In the genomic region with DNA sequence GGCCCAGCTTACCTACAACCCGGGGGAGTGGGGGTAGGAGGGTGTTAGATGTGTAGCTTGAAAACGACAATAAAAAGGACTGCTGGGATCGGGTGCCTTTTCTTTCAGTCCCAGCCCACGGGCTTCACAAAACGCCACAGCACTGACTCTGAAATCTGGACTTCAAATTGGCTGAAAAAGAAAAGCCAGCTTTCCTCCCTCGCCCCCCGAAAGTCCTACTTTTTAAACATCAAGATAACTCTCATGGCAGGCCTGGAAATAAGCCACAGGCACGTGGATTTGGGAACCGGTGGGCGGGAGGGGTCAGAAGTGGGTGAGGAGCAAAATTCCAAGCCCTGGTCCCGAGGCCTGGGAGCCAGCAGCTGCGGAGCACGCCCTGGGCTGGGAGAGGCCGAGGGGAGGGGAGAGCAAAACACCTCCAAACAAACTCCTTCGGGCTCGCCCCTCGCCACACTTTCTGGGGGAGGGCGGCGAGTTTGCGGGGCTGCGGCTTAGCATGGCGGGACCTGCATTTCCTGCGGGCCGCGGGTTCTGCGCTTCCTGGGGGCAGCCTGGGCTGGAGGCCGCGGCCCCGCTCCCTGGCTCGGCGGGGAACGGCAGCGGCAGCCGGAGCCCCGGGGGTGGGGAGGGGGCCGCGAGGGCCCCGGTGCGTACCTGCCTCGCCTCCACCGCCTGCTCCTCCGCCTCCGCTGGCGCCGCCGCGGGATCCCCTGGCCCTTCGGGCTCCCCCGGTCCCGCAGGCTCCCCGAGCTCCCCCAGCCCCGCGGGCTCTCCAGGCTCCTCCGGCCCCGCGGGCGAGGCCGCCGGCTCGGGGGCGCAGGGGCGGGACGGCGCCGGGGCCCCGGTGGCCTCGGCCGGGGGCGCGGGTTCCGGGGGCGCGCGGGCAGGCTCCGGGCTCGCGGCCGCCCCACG, we compare ENCODE assay signal across 6 cellular contexts. TPM values are rescaled to one million over a fixed set of nuclear protein-coding genes. Genes with fewer than 3 reads are reported as not detected.
DNase-seq lines count a peak whose midpoint lies in the region; ATAC-seq, FAIRE-seq and TF ChIP-seq lines count a peak whose summit lies in the region.
"Not testable (repeated sequence)": the region's sequence is repeated elsewhere in the genome, so short reads cannot be mapped to it uniquely, and the experiment has no call there.

No MANE protein-coding gene starts in this region.

- TF ChIP-seq RAD21 in K562 (CRISPR knock-in tag; conservative IDR thresholded peaks at IDR 0.05 in 1 of 2, IDR thresholded peaks at IDR 0.05 in 1 of 2): not testable (repeated sequence)

- FAIRE-seq in K562 (lab: Jason Lieb, UNC): peak; percentile 32

- not testable (repeated sequence) for H3K9me3 ChIP-seq in SJCRH30 (replicated peaks); K562 (replicated peaks; ENCODE audit: control insufficient read depth, insufficient read depth, low read depth, low read length); heart left ventricle; thyroid gland

- H3K4me1 ChIP-seq in SJCRH30 (peaks cover 21% of the 10 kb centered on the region), K562 (replicated peaks in 1 of 2; ENCODE audit: control insufficient read depth in 2 of 2, insufficient read depth in 2 of 2, low read length in 2 of 2) (peaks cover 28 to 35% of the 10 kb centered on the region in 2 experiments; a peak in 4 of 5 replicates), heart left ventricle (peaks cover 6 to 81% (median 56%) of the 10 kb centered on the region in 12 donors), thyroid gland (peaks cover 30 to 44% of the 10 kb centered on the region in 2 donors)

- POLR2A ChIA-PET in K562 (lab: Yijun Ruan, JAX): interaction anchor here (0.6 to 5.2 kb wide), 8 partner anchors 11 to 407 kb away, joined by 3 to 35 read pairs (median 6); a partner anchor contains a TSS

- H4K20me1 ChIP-seq in K562 (replicated peaks; ENCODE audit: control insufficient read depth, insufficient read depth, low read length): not testable (repeated sequence)

- H3K27me3 Mint-ChIP-seq in natural killer cell (ENCODE audit: low read depth in 2 of 2): not testable (repeated sequence)

- peak overlapping the region; percentile 76 for H3K4me2 ChIP-seq in K562 (ENCODE audit: insufficient read depth, low read length)

- not testable (repeated sequence) for TF ChIP-seq EP300 in K562 (IDR thresholded peaks at IDR 0.05; ENCODE audit: low read length)

- peak overlapping the region; percentile 78 for H3K4me3 Mint-ChIP-seq in natural killer cell

- intact Hi-C loops in K562 (cut with micrococcal nuclease); natural killer cell (cut with micrococcal nuclease): not testable (repeated sequence)
- intact Hi-C loops in heart left ventricle (cut with DNase I) (loop anchor here in 8 of 10 donors (1.0 to 10.0 kb wide), 10 partner anchors 9 to 185 kb away; a partner anchor contains a TSS), thyroid gland (cut with DNase I) (loop anchor here (10.0 kb wide), 2 partner anchors 85 to 155 kb away; no protein-coding TSS in a partner anchor)

- BruUV-seq in K562 (replicated peaks; lab: Mats Ljungman, UMichigan): not testable (repeated sequence)

- H3K79me2 ChIP-seq in K562 (ENCODE audit: control insufficient read depth, insufficient read depth, low read length): not testable (repeated sequence)

- H3K9me3 Mint-ChIP-seq in natural killer cell: not testable (repeated sequence)

- peak overlapping the region; percentile 53 for H3K4me3 ChIP-seq in H7 (ENCODE audit: insufficient read depth, low read depth, low read length)
- peak overlapping the region; percentile 86 for H3K4me3 ChIP-seq in SJCRH30
- peak overlapping the region; percentile 42 for H3K4me3 ChIP-seq in K562
- H3K4me3 ChIP-seq in heart left ventricle: peak overlapping the region; percentile 35 to 98 (median 78)
- peak overlapping the region; percentile 21 to 47 (median 45) for H3K4me3 ChIP-seq in thyroid gland (replicated peaks in 1 of 3)

- H3K27ac ChIP-seq in SJCRH30: peak overlapping the region; percentile 92
- H3K27ac ChIP-seq in K562 (ENCODE audit: extremely low read depth, low read depth, low read length): not testable (repeated sequence)
- peak overlapping the region; percentile 80 to 99 (median 96) for H3K27ac ChIP-seq in heart left ventricle
- H3K27ac ChIP-seq in thyroid gland: peak overlapping the region; percentile 97 to 98 (median 98)

- H2AFZ ChIP-seq in K562 (ENCODE audit: low read depth, low read length): peak overlapping the region; percentile 73

- H3K9me1 ChIP-seq in K562 (ENCODE audit: control insufficient read depth, insufficient read depth, low read length): not testable (repeated sequence)

- peaks cover 6 to 57% of the 10 kb centered on the region in 2 donors for H3K4me1 Mint-ChIP-seq in natural killer cell

- peak overlapping the region; percentile 53 to 89; a peak in 3 of 4 replicates for H3K9ac ChIP-seq in K562 (ENCODE audit: insufficient read depth in 1 of 2, low read depth in 2 of 2, low read length in 2 of 2)

- H3K36me3 ChIP-seq in H7 (replicated peaks; ENCODE audit: control insufficient read depth, insufficient read depth, low read length); SJCRH30; thyroid gland: not testable (repeated sequence)
- H3K36me3 ChIP-seq in K562 (ENCODE audit: control insufficient read depth, insufficient read depth, low read length): peaks cover 23% of the 10 kb centered on the region
- H3K36me3 ChIP-seq in heart left ventricle: peaks cover 0 to 32% (median 23%) of the 10 kb centered on the region in 9 donors

- CTCF ChIA-PET in K562 (lab: Yijun Ruan, JAX; ENCODE audit: low intra/inter-chr PET ratio): not testable (repeated sequence)

- 14% methylated on average over 35 of the region's 79 CpGs for whole genome bisulfite sequencing in K562 (ENCODE audit: insufficient coverage, low coverage, missing lambda C conversion rate)
- 1 to 4% (median 2%) methylated on average over 20 to 50 of the region's 79 CpGs for whole genome bisulfite sequencing in heart left ventricle, 4 donors
- 5 to 10% methylated on average over 16 to 29 of the region's 79 CpGs for WGBS in thyroid gland, 2 donors

- in situ Hi-C loops in K562 (cut with MboI): not testable (repeated sequence)

- TF ChIP-seq CTCF in K562 (IDR thresholded peaks at IDR 0.05 in 2 of 3, conservative IDR thresholded peaks at IDR 0.05 in 1 of 3; ENCODE audit: insufficient read depth in 2 of 3, low read depth in 1 of 3, low read length in 3 of 3); heart left ventricle (IDR thresholded peaks at IDR 0.05); natural killer cell (IDR thresholded peaks at IDR 0.05); thyroid gland (IDR thresholded peaks at IDR 0.05): not testable (repeated sequence)

- peak overlapping the region; percentile 41 to 52 for H3K27ac Mint-ChIP-seq in natural killer cell

- peaks cover 18% of the 10 kb centered on the region for H3K27me3 ChIP-seq in H7 (ENCODE audit: control insufficient read depth, insufficient read depth, low read length)
- not testable (repeated sequence) for H3K27me3 ChIP-seq in SJCRH30; K562 (ENCODE audit: control insufficient read depth in 2 of 2, insufficient read depth in 2 of 2, low read length in 2 of 2); heart left ventricle; thyroid gland

- TF ChIP-seq POLR2A in K562 (conservative IDR thresholded peaks at IDR 0.05): not testable (repeated sequence)
- TF ChIP-seq POLR2A in heart left ventricle (IDR thresholded peaks at IDR 0.05) (peak in 1 of 2 donors; percentile 11), thyroid gland (IDR thresholded peaks at IDR 0.05) (peak in 1 of 2 donors; percentile 34)

- not testable (repeated sequence) for H3K36me3 Mint-ChIP-seq in natural killer cell

- ATAC-seq in K562 (peak; percentile 13), heart left ventricle (peak in 2 of 4 donors; percentile 5 to 6), natural killer cell (peak; percentile 11 to 22 (median 13))

- DNase-seq in H7 (peak; percentile 85), SJCRH30 (peak; percentile 58 to 59), K562 (ENCODE audit: extremely low read depth in 1 of 4, low spot score in 3 of 4) (peak in 2 of 4 experiments; percentile 56 to 59), heart left ventricle (peak in 2 of 5 donors; percentile 23 to 28), natural killer cell (peak; percentile 36), thyroid gland (peak; percentile 41 to 53)

RNA-seq across cellular contexts. Expression of a gene that starts 0.6 kb away (rescaled TPM):
- total RNA-seq in H7 (2014; rRNA removed; shearing (Covaris generic)): 38.2 and 59.3 TPM in 2 replicates
- 245 and 247 TPM in 2 replicates for total RNA-seq in SJCRH30 (2014; rRNA removed; shearing (Covaris generic))
- total RNA-seq in K562 (2011; cell fraction: chromatin; rRNA removed; ENCODE audit: low replicate concordance): 7.4 and 13.0 TPM in 2 replicates
- total RNA-seq in K562 (2011; cell fraction: nucleolus; rRNA removed): 13.7 and 15.5 TPM in 2 replicates
- total RNA-seq in K562 (2011; cell fraction: nucleoplasm; rRNA removed): 17.9 and 28.3 TPM in 2 replicates
- 14.1 and 17.1 TPM in 2 replicates for total RNA-seq in K562 (2014; rRNA removed)
- 17.8 and 18.9 TPM in 2 replicates for total RNA-seq in K562 (2014; rRNA removed; fragmentation: Illumina TruSeq; extraction: Trizol)
- total RNA-seq in K562 (2015; rRNA removed; fragmentation: Illumina TruSeq; extraction: Trizol): 8.2 and 8.8 TPM in 2 replicates
- 12.8 and 14.3 TPM in 2 replicates for total RNA-seq in K562 (2021)
- polyA plus RNA-seq in K562 (2011; rRNA removed): 36.8 and 38.4 TPM in 2 replicates
- 14.5 and 26.4 TPM in 2 replicates for polyA plus RNA-seq in K562 (2011; cell fraction: cytosol; rRNA removed)
- polyA plus RNA-seq in K562 (2011; cell fraction: nucleus; rRNA removed): 17.3 and 17.5 TPM in 2 replicates
- polyA plus RNA-seq in K562 (2012): 9.6 and 28.4 TPM in 2 replicates
- polyA plus RNA-seq in K562 (2014; fragmentation: Illumina TruSeq; extraction: Trizol): 24.4 and 25.0 TPM in 2 replicates
- polyA plus RNA-seq in K562 (2014; fragmentation: Nextera tagmentation; extraction: Ambion mirVana): 1 to 10 TPM; 2.6 to 3.2 TPM
- polyA plus RNA-seq in K562 (2014; rRNA removed): 14.4 and 22.0 TPM in 2 replicates
- polyA minus RNA-seq in K562 (2011; rRNA and poly(A)+ RNA removed): 15.4 and 21.1 TPM in 2 replicates
- polyA minus RNA-seq in K562 (2011; cell fraction: cytosol; rRNA and poly(A)+ RNA removed): 13.4 and 15.8 TPM in 2 replicates
- polyA minus RNA-seq in K562 (2011; cell fraction: nucleus; rRNA and poly(A)+ RNA removed): 1.6 and 4.3 TPM in 2 replicates
- 100 to 1,000 TPM; 270 to 539 (median 466) TPM for total RNA-seq in heart left ventricle
- 100 to 1,000 TPM; 240 to 245 TPM for polyA plus RNA-seq in heart left ventricle
- total RNA-seq in natural killer cell: 10 to 100 TPM; 31.6 to 47.6 (median 46.5) TPM
- 100 to 1,000 TPM; 362 to 576 (median 421) TPM for total RNA-seq in thyroid gland

RNA-seq across cellular contexts. Expression of a gene that starts 16.2 kb away (rescaled TPM):
- total RNA-seq in H7 (2014; rRNA removed; shearing (Covaris generic)): 16.5 and 16.8 TPM in 2 replicates
- total RNA-seq in SJCRH30 (2014; rRNA removed; shearing (Covaris generic)): 36.4 and 39.8 TPM in 2 replicates
- total RNA-seq in K562 (2011; cell fraction: chromatin; rRNA removed; ENCODE audit: low replicate concordance): 39.0 and 102 TPM in 2 replicates
- total RNA-seq in K562 (2011; cell fraction: nucleolus; rRNA removed): 54.7 and 69.0 TPM in 2 replicates
- total RNA-seq in K562 (2011; cell fraction: nucleoplasm; rRNA removed): 46.6 and 49.9 TPM in 2 replicates
- total RNA-seq in K562 (2014; rRNA removed) (40.2 and 40.7 TPM in 2 replicates), K562 (2014; rRNA removed; fragmentation: Illumina TruSeq; extraction: Trizol) (23.4 and 28.1 TPM in 2 replicates), K562 (2015; rRNA removed; fragmentation: Illumina TruSeq; extraction: Trizol) (37.4 and 38.5 TPM in 2 replicates), K562 (2021) (47.9 and 52.3 TPM in 2 replicates), heart left ventricle (10 to 100 TPM; 32.4 to 67.0 (median 39.1) TPM), natural killer cell (100 to 1,000 TPM; 169 to 257 (median 195) TPM), thyroid gland (10 to 100 TPM; 12.2 to 24.2 (median 20.7) TPM)
- polyA plus RNA-seq in K562 (2011; rRNA removed) (22.2 and 30.9 TPM in 2 replicates), K562 (2014; fragmentation: Illumina TruSeq; extraction: Trizol) (36.5 and 38.2 TPM in 2 replicates), K562 (2014; fragmentation: Nextera tagmentation; extraction: Ambion mirVana) (10 to 100 TPM in 1 of 2 experiments, 1 to 10 TPM in 1; 2.5 to 10.5 TPM), K562 (2014; rRNA removed) (36.3 and 40.9 TPM in 2 replicates), heart left ventricle (10 to 100 TPM; 30.1 to 75.6 TPM)
- 25.7 and 30.0 TPM in 2 replicates for polyA plus RNA-seq in K562 (2011; cell fraction: cytosol; rRNA removed)
- polyA plus RNA-seq in K562 (2011; cell fraction: nucleus; rRNA removed): 83.8 and 88.4 TPM in 2 replicates
- 50.5 and 52.4 TPM in 2 replicates for polyA plus RNA-seq in K562 (2012)
- 13.2 and 15.1 TPM in 2 replicates for polyA minus RNA-seq in K562 (2011; rRNA and poly(A)+ RNA removed)
- polyA minus RNA-seq in K562 (2011; cell fraction: cytosol; rRNA and poly(A)+ RNA removed): 17.1 and 17.9 TPM in 2 replicates
- 12.0 and 22.5 TPM in 2 replicates for polyA minus RNA-seq in K562 (2011; cell fraction: nucleus; rRNA and poly(A)+ RNA removed)

RNA-seq across cellular contexts. Expression of a gene that starts 16.4 kb away (rescaled TPM):
- total RNA-seq in H7 (2014; rRNA removed; shearing (Covaris generic)): 50.0 and 54.4 TPM in 2 replicates
- total RNA-seq in SJCRH30 (2014; rRNA removed; shearing (Covaris generic)): 33.3 and 39.5 TPM in 2 replicates
- total RNA-seq in K562 (2011; cell fraction: chromatin; rRNA removed; ENCODE audit: low replicate concordance): 39.2 and 44.3 TPM in 2 replicates
- 29.1 and 31.7 TPM in 2 replicates for total RNA-seq in K562 (2011; cell fraction: nucleolus; rRNA removed)
- 28.7 and 31.7 TPM in 2 replicates for total RNA-seq in K562 (2011; cell fraction: nucleoplasm; rRNA removed)
- total RNA-seq in K562 (2014; rRNA removed) (29.4 and 32.9 TPM in 2 replicates), K562 (2014; rRNA removed; fragmentation: Illumina TruSeq; extraction: Trizol) (37.3 and 47.0 TPM in 2 replicates), K562 (2015; rRNA removed; fragmentation: Illumina TruSeq; extraction: Trizol) (24.1 and 29.5 TPM in 2 replicates), K562 (2021) (36.5 TPM in 2 replicates), heart left ventricle (10 to 100 TPM; 22.1 to 33.7 (median 24.0) TPM), natural killer cell (10 to 100 TPM; 31.9 to 57.7 (median 34.2) TPM), thyroid gland (10 to 100 TPM; 33.6 to 58.3 (median 51.3) TPM)
- polyA plus RNA-seq in K562 (2011; rRNA removed) (56.7 and 67.3 TPM in 2 replicates), K562 (2014; fragmentation: Illumina TruSeq; extraction: Trizol) (41.6 and 44.1 TPM in 2 replicates), K562 (2014; fragmentation: Nextera tagmentation; extraction: Ambion mirVana) (10 to 100 TPM; 42.2 to 46.1 TPM), K562 (2014; rRNA removed) (46.6 and 58.5 TPM in 2 replicates), heart left ventricle (10 to 100 TPM; 23.8 to 26.4 TPM)
- polyA plus RNA-seq in K562 (2011; cell fraction: cytosol; rRNA removed): 40.2 and 42.2 TPM in 2 replicates
- polyA plus RNA-seq in K562 (2011; cell fraction: nucleus; rRNA removed): 39.8 and 45.6 TPM in 2 replicates
- polyA plus RNA-seq in K562 (2012): 44.3 and 52.0 TPM in 2 replicates
- 29.0 and 31.8 TPM in 2 replicates for polyA minus RNA-seq in K562 (2011; rRNA and poly(A)+ RNA removed)
- polyA minus RNA-seq in K562 (2011; cell fraction: cytosol; rRNA and poly(A)+ RNA removed): 6.7 and 12.1 TPM in 2 replicates
- polyA minus RNA-seq in K562 (2011; cell fraction: nucleus; rRNA and poly(A)+ RNA removed): 9.2 and 15.1 TPM in 2 replicates

RNA-seq across cellular contexts. Expression of a gene that starts 26.9 kb away (rescaled TPM):
- 327 and 489 TPM in 2 replicates for total RNA-seq in H7 (2014; rRNA removed; shearing (Covaris generic))
- 516 and 599 TPM in 2 replicates for total RNA-seq in SJCRH30 (2014; rRNA removed; shearing (Covaris generic))
- 541 and 860 TPM in 2 replicates for total RNA-seq in K562 (2011; cell fraction: chromatin; rRNA removed; ENCODE audit: low replicate concordance)
- total RNA-seq in K562 (2011; cell fraction: nucleolus; rRNA removed): 738 and 811 TPM in 2 replicates
- 625 and 722 TPM in 2 replicates for total RNA-seq in K562 (2011; cell fraction: nucleoplasm; rRNA removed)
- total RNA-seq in K562 (2014; rRNA removed) (583 and 1,185 TPM in 2 replicates), K562 (2014; rRNA removed; fragmentation: Illumina TruSeq; extraction: Trizol) (261 and 276 TPM in 2 replicates), K562 (2015; rRNA removed; fragmentation: Illumina TruSeq; extraction: Trizol) (339 and 353 TPM in 2 replicates), K562 (2021) (499 and 569 TPM in 2 replicates), heart left ventricle (100 to 1,000 TPM in 3 of 9 donors, 10 to 100 TPM in 6; 67.0 to 155 (median 79.5) TPM), natural killer cell (100 to 1,000 TPM; 402 to 548 (median 503) TPM), thyroid gland (100 to 1,000 TPM; 269 to 614 (median 400) TPM)
- polyA plus RNA-seq in K562 (2011; rRNA removed) (422 and 444 TPM in 2 replicates), K562 (2014; fragmentation: Illumina TruSeq; extraction: Trizol) (379 and 393 TPM in 2 replicates), K562 (2014; fragmentation: Nextera tagmentation; extraction: Ambion mirVana) (100 to 1,000 TPM; 161 to 186 TPM), K562 (2014; rRNA removed) (579 and 682 TPM in 2 replicates), heart left ventricle (10 to 100 TPM; 69.1 to 88.6 TPM)
- 268 and 523 TPM in 2 replicates for polyA plus RNA-seq in K562 (2011; cell fraction: cytosol; rRNA removed)
- 1,783 and 2,637 TPM in 2 replicates for polyA plus RNA-seq in K562 (2011; cell fraction: nucleus; rRNA removed)
- polyA plus RNA-seq in K562 (2012): 310 and 372 TPM in 2 replicates
- 180 and 185 TPM in 2 replicates for polyA minus RNA-seq in K562 (2011; rRNA and poly(A)+ RNA removed)
- 370 and 404 TPM in 2 replicates for polyA minus RNA-seq in K562 (2011; cell fraction: cytosol; rRNA and poly(A)+ RNA removed)
- polyA minus RNA-seq in K562 (2011; cell fraction: nucleus; rRNA and poly(A)+ RNA removed): 793 and 922 TPM in 2 replicates

RNA-seq across cellular contexts. Expression of a gene that starts 27.7 kb away (rescaled TPM):
- 11.1 and 16.5 TPM in 2 replicates for total RNA-seq in H7 (2014; rRNA removed; shearing (Covaris generic))
- total RNA-seq in SJCRH30 (2014; rRNA removed; shearing (Covaris generic)): 35.5 and 40.4 TPM in 2 replicates
- 145 and 147 TPM in 2 replicates for total RNA-seq in K562 (2011; cell fraction: chromatin; rRNA removed; ENCODE audit: low replicate concordance)
- total RNA-seq in K562 (2011; cell fraction: nucleolus; rRNA removed): 84.1 and 87.6 TPM in 2 replicates
- total RNA-seq in K562 (2011; cell fraction: nucleoplasm; rRNA removed): 125 and 138 TPM in 2 replicates
- total RNA-seq in K562 (2014; rRNA removed) (15.5 and 25.6 TPM in 2 replicates), K562 (2014; rRNA removed; fragmentation: Illumina TruSeq; extraction: Trizol) (20.9 and 21.8 TPM in 2 replicates), K562 (2015; rRNA removed; fragmentation: Illumina TruSeq; extraction: Trizol) (21.6 and 24.1 TPM in 2 replicates), K562 (2021) (24.5 and 26.2 TPM in 2 replicates), heart left ventricle (10 to 100 TPM; 20.6 to 36.5 (median 27.9) TPM), natural killer cell (10 to 100 TPM; 32.7 to 44.0 (median 33.9) TPM), thyroid gland (10 to 100 TPM; 34.1 to 53.3 (median 44.3) TPM)
- polyA plus RNA-seq in K562 (2011; rRNA removed) (23.7 and 24.4 TPM in 2 replicates), K562 (2014; fragmentation: Illumina TruSeq; extraction: Trizol) (15.0 and 17.9 TPM in 2 replicates), K562 (2014; fragmentation: Nextera tagmentation; extraction: Ambion mirVana) (10 to 100 TPM; 14.4 to 19.7 TPM), K562 (2014; rRNA removed) (19.9 and 22.8 TPM in 2 replicates), heart left ventricle (10 to 100 TPM; 14.3 to 14.7 TPM)
- polyA plus RNA-seq in K562 (2011; cell fraction: cytosol; rRNA removed): 20.6 and 23.7 TPM in 2 replicates
- polyA plus RNA-seq in K562 (2011; cell fraction: nucleus; rRNA removed): 57.8 and 68.3 TPM in 2 replicates
- polyA plus RNA-seq in K562 (2012): 21.9 and 28.2 TPM in 2 replicates
- polyA minus RNA-seq in K562 (2011; rRNA and poly(A)+ RNA removed): 30.5 and 35.7 TPM in 2 replicates
- 16.4 and 22.1 TPM in 2 replicates for polyA minus RNA-seq in K562 (2011; cell fraction: cytosol; rRNA and poly(A)+ RNA removed)
- polyA minus RNA-seq in K562 (2011; cell fraction: nucleus; rRNA and poly(A)+ RNA removed): 30.6 and 40.5 TPM in 2 replicates
